In genomic region chrX:40112996-40113395, GRCh38 we compare ENCODE assay signal across 33 cellular contexts.
"Had no signal": no experiment of that assay in that cellular context is flagged by ENCODE, and none has a peak within 500 bp of the region (broad histone marks: within the 10 kb centered on the region; RNA-seq: fewer than 3 reads in every experiment).

No MANE protein-coding gene starts in this region.

- H3K27me3 ChIP-seq: ascending aorta, body of pancreas, brain microvascular endothelial cell, cardiac muscle cell had no signal

- H3K4me3 ChIP-seq: adrenal gland, ascending aorta, body of pancreas, breast epithelium, cardiac muscle cell had no signal

- DNase-seq: activated effector memory CD4-positive, alpha-beta T cell treated with anti-CD3 and anti-CD28 coated beads, Interleukin-2, amount 50 U/mL, for 16 hours; activated effector memory CD4-positive, alpha-beta T cell treated with Interleukin-2 at 50 U/mL for 16 hours; activated gamma-delta T cell; activated gamma-delta T cell treated with Interleukin-2 at 50 U/mL for 16 hours; activated naive CD4-positive, alpha-beta T cell; activated naive CD4-positive, alpha-beta T cell treated with anti-CD3 and anti-CD28 coated beads for 36 hours; activated naive CD4-positive, alpha-beta T cell treated with anti-CD3 and anti-CD28 coated beads, Interleukin-2, amount 10 ng/mL, durations not matched to agents 7 days and 5 days; activated naive CD4-positive, alpha-beta T cell treated with anti-CD3 and anti-CD28 coated beads, Interleukin-2, amount 50 U/mL, for 16 hours; activated naive CD4-positive, alpha-beta T cell treated with Interleukin-2 at 50 U/mL for 16 hours; activated naive CD8-positive, alpha-beta T cell treated with anti-CD3 and anti-CD28 coated beads for 36 hours; activated naive CD8-positive, alpha-beta T cell treated with anti-CD3 and anti-CD28 coated beads, Interleukin-2, amount 10 ng/mL, durations not matched to agents 7 days and 5 days; activated naive CD8-positive, alpha-beta T cell treated with anti-CD3 and anti-CD28 coated beads, Interleukin-2, amount 50 U/mL, for 24 hours; activated T-cell treated with anti-CD3 and anti-CD28 coated beads, Interleukin-2, amount 50 U/mL, for 4 hours; activated T-cell treated with anti-CD3 and anti-CD28 coated beads, Interleukin-2, amount 50 U/mL, for 48 hours; activated T-cell treated with anti-CD3 and anti-CD28 coated beads, Interleukin-2, amount 50 U/mL, for 72 hours; amniotic stem cell; amygdala; anterior cingulate cortex; aorta; body of pancreas; brain microvascular endothelial cell; caudate nucleus; central memory CD4-positive, alpha-beta T cell; cerebellar nuclear complex had no signal

- FAIRE-seq: astrocyte, bronchial epithelial cell, colon had no signal

- H3K9me3 ChIP-seq: adrenal gland, ascending aorta, body of pancreas, breast epithelium had no signal

- H3K27ac ChIP-seq: adrenal gland, ascending aorta, body of pancreas, brain microvascular endothelial cell, breast epithelium, cardiac muscle cell had no signal

- ATAC-seq: activated naive CD4-positive, alpha-beta T cell treated with anti-CD3 and anti-CD28 coated beads, Interleukin-2, amount 50 U/mL, for 72 hours; activated naive CD8-positive, alpha-beta T cell treated with anti-CD3 and anti-CD28 coated beads, Interleukin-2, amount 50 U/mL, for 24 hours; activated T-cell treated with anti-CD3 and anti-CD28 coated beads, Interleukin-2, amount 50 U/mL, for 4 hours; activated T-cell treated with anti-CD3 and anti-CD28 coated beads, Interleukin-2, amount 50 U/mL, for 72 hours; activated T-helper 17 cell treated with anti-CD3 and anti-CD28 coated beads, Interleukin-2, amount 50 U/mL, for 72 hours; body of pancreas had no signal

- H3K36me3 ChIP-seq: adrenal gland, ascending aorta, brain microvascular endothelial cell, breast epithelium, cardiac muscle cell had no signal
